Comparison of ENCODE assay signal across 29 cellular contexts in genomic region chr7:93830141-93830925, GRCh38.
"Had no signal": no experiment of that assay in that cellular context is flagged by ENCODE, and none has a peak within 500 bp of the region (broad histone marks: within the 10 kb centered on the region; RNA-seq: fewer than 3 reads in every experiment).

No MANE protein-coding gene starts in this region.

- ATAC-seq: effector memory CD8-positive, alpha-beta T cell; gastroesophageal sphincter; heart left ventricle; left lung; naive thymus-derived CD8-positive, alpha-beta T cell; stimulated activated memory B cell treated with anti-CD40 and anti-IgM and Interleukin-4, amounts not matched to agents 10 μg/mL and 1 μg/mL and 100 μg/mL, for 72 hours; stimulated activated naive CD8-positive, alpha-beta T cell treated with anti-CD3 and anti-CD28 coated beads, Interleukin-15, Interleukin-2, amounts not matched to agents 100 U/mL and 50 U/mL, for 24 hours had no signal

- H3K36me3 ChIP-seq: esophagus squamous epithelium, gastroesophageal sphincter, heart left ventricle, left lung, prostate gland, right atrium auricular region, sigmoid colon, tibial nerve, upper lobe of left lung had no signal

- H3K4me1 Mint-ChIP-seq: naive thymus-derived CD8-positive, alpha-beta T cell; nephron progenitor cell; stimulated activated memory B cell treated with anti-CD40 and anti-IgM and Interleukin-4, amounts not matched to agents 10 μg/mL and 1 μg/mL and 100 μg/mL, for 72 hours had no signal

- H3K4me2 ChIP-seq: hepatocyte had no signal

- H3K27ac Mint-ChIP-seq: effector memory CD8-positive, alpha-beta T cell; naive thymus-derived CD8-positive, alpha-beta T cell; nephron progenitor cell; stimulated activated memory B cell treated with anti-CD40 and anti-IgM and Interleukin-4, amounts not matched to agents 10 μg/mL and 1 μg/mL and 100 μg/mL, for 72 hours had no signal

- FAIRE-seq: endometrium, islet of Langerhans, urothelium cell line had no signal

- H3K4me3 ChIP-seq: esophagus squamous epithelium, gastroesophageal sphincter, heart left ventricle, hepatocyte, left lung, prostate gland, right atrium auricular region, sigmoid colon, testis, tibial nerve, upper lobe of left lung had no signal

- H3K27me3 Mint-ChIP-seq: effector memory CD8-positive, alpha-beta T cell; naive thymus-derived CD8-positive, alpha-beta T cell had no signal

- H3K79me2 ChIP-seq: hepatocyte had no signal

- H3K4me1 ChIP-seq: esophagus squamous epithelium, gastroesophageal sphincter, heart left ventricle, left lung, prostate gland, right atrium auricular region, sigmoid colon, testis, tibial nerve, upper lobe of left lung had no signal

- H3K27me3 ChIP-seq: esophagus squamous epithelium, gastroesophageal sphincter, heart left ventricle, hepatocyte, left lung, right atrium auricular region, sigmoid colon, testis, tibial nerve, upper lobe of left lung had no signal

- H3K9me3 Mint-ChIP-seq: naive thymus-derived CD8-positive, alpha-beta T cell; nephron progenitor cell; stimulated activated memory B cell treated with anti-CD40 and anti-IgM and Interleukin-4, amounts not matched to agents 10 μg/mL and 1 μg/mL and 100 μg/mL, for 72 hours had no signal

- DNase-seq: cortex of kidney; effector memory CD8-positive, alpha-beta T cell; erythroblast; esophagus squamous epithelium; foreskin fibroblast; heart left ventricle; left cardiac atrium; left lung; mesendoderm; midbrain; naive thymus-derived CD8-positive, alpha-beta T cell; nephron progenitor cell; nucleus accumbens; sigmoid colon; stimulated activated CD4-positive, alpha-beta T cell treated with anti-CD3 and anti-CD28 coated beads, Interleukin-2, amount 100 ng/mL, for 24 hours; stimulated activated CD4-positive, alpha-beta T cell treated with anti-CD3 and anti-CD28 coated beads, Interleukin-4, amount 100 ng/mL, for 24 hours; stimulated activated naive CD8-positive, alpha-beta T cell treated with anti-CD3 and anti-CD28 coated beads, Interleukin-15, Interleukin-2, amounts not matched to agents 100 U/mL and 50 U/mL, for 24 hours; substantia nigra; testis; upper lobe of left lung had no signal

- H3K4me3 Mint-ChIP-seq: effector memory CD8-positive, alpha-beta T cell; naive thymus-derived CD8-positive, alpha-beta T cell; nephron progenitor cell; stimulated activated memory B cell treated with anti-CD40 and anti-IgM and Interleukin-4, amounts not matched to agents 10 μg/mL and 1 μg/mL and 100 μg/mL, for 72 hours had no signal

- H2AFZ ChIP-seq: hepatocyte had no signal

- H3K9me3 ChIP-seq: esophagus squamous epithelium, gastroesophageal sphincter, heart left ventricle, left lung, prostate gland, right atrium auricular region, sigmoid colon, testis, tibial nerve, upper lobe of left lung had no signal

- H3K27ac ChIP-seq: esophagus squamous epithelium, gastroesophageal sphincter, heart left ventricle, hepatocyte, left lung, prostate gland, right atrium auricular region, sigmoid colon, testis, tibial nerve, upper lobe of left lung had no signal
